Comparison of ENCODE assay signal across 9 cellular contexts in the genomic region with DNA sequence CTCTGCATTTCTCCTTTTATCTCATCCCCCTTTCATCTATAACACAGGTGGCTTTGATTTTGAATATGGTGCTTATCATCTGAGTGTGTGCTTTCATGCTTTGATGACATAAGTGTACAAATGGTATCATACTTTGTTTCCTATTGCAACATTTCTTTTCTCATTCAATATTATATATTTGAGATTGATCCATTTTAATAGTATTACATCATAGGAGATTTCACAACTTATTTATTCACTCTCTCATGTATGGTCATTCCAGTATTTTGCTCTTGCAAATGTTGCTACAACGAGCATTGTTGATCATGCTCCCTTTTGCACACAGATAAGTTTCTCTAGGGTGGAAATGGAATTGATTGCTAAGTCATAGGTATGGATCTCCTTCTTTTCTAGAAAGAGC.
"Had no signal": no experiment of that assay in that cellular context is flagged by ENCODE, and none has a peak within 500 bp of the region (broad histone marks: within the 10 kb centered on the region; RNA-seq: fewer than 3 reads in every experiment).

No MANE protein-coding gene starts in this region.

- DNase-seq: GOT3, H7, KBM-7 had no signal

- H3K4me2 ChIP-seq: KMS-11 had no signal

- H3K9me3 ChIP-seq: HAP-1 had no signal

- ATAC-seq: HCT116 had no signal

- H3K4me3 ChIP-seq: HAP-1 had no signal

- FAIRE-seq: HTR-8/SVneo had no signal

- H3K27ac ChIP-seq: KMS-11 had no signal

- H3K9ac ChIP-seq: GM23248, KMS-11 had no signal

- H3K36me3 ChIP-seq: HAP-1 had no signal

- H3K4me1 ChIP-seq: HAP-1 had no signal

- H3K9me3 Mint-ChIP-seq: HFFc6 had no signal
